9 cellular contexts compared by ENCODE assay signal in genomic region chr13:90445179-90445578, GRCh38.
DNase-seq lines count a peak whose midpoint lies in the region; ATAC-seq and TF ChIP-seq lines count a peak whose summit lies in the region.
"Had no signal": no experiment of that assay in that cellular context is flagged by ENCODE, and none has a peak within 500 bp of the region (broad histone marks: within the 10 kb centered on the region; RNA-seq: fewer than 3 reads in every experiment).

No MANE protein-coding gene starts in this region.

- no peak overlapping the region for H3K4me3 ChIP-seq in fibroblast of pulmonary artery (replicated peaks; ENCODE audit: low read depth, low read length)
- H3K4me3 ChIP-seq: Peyer's patch had no signal

- TF ChIP-seq CTCF in RWPE1 (conservative IDR thresholded peaks at IDR 0.05; ENCODE audit: low read depth) (no peak), fibroblast of pulmonary artery (IDR thresholded peaks at IDR 0.05; ENCODE audit: low read length, missing control alignments) (no peak)

- POLR2A ChIA-PET in RWPE1 (lab: Yijun Ruan, JAX; ENCODE audit: low non-redundant PET) = no interaction called here

- H3K27ac ChIP-seq in RWPE1 = no peak overlapping the region
- H3K27ac ChIP-seq: Peyer's patch had no signal

- ATAC-seq in HG03196 (IDR thresholded peaks at IDR 0.05; ENCODE audit: unreplicated experiment) (no peak), GM19324 (IDR thresholded peaks at IDR 0.05; ENCODE audit: low FRiP score, unreplicated experiment) (no peak), HG02610 (IDR thresholded peaks at IDR 0.05; ENCODE audit: unreplicated experiment) (no peak)

- CTCF ChIA-PET in RWPE1 (lab: Yijun Ruan, JAX) = no interaction called here

- peak; percentile 82 for DNase-seq in GM03348 (ENCODE audit: low spot score)
- DNase-seq in RWPE1 (ENCODE audit: low spot score) = peak; percentile 73
- DNase-seq in fibroblast of pulmonary artery (ENCODE audit: low read depth) = peak; percentile 95
- peak; percentile 98 for DNase-seq in renal cortical epithelial cell (ENCODE audit: low read depth)
- no peak for DNase-seq in central memory CD4-positive, alpha-beta T cell
- DNase-seq: Peyer's patch had no signal
